ENCODE assay signal across 8 cellular contexts in the genomic region with DNA sequence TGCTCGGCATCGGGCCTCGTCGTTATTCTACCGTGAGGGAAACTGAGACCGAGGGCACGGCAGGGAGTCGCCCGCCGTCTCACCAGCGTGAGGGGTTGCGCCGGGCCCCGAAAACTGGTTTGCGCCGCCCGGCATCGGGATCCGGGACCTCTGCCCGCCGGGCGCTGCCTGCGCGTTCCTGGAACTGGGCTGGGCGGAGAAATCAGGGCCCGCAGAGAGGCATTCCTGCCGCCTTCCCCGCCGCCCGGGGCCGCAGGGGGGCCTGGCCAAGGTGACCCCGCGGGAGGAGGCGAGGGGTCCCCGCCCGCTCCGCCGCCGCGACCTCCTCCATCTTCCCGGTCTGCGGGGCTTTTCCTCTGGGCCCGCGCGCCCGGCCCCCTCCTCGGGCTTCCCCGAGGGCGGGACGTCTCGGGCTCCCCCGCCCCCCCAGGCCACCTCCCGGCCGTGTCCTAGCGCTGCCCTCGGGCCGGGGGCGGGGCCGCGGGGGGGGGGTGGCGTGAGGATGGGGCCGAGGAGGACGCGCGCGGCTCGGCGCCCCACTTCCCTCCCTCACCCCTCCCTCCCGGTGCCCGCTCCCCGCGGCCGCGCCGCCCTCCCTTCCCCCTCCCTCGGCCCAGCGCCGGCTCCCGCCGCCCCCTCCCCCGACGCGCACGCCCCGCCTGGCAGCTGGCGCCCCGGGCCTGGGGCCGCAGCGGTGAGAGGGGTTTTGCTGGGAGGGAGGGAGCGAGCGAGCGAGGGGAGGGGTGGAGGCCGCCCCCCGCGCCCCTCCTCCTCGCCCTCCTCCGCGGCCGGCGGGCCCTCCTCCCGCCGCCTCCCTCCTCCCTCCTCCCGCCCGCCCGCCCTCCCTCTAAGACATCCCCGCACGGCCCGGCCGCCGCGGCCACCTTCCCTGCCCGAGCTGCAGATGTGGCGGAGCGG. TPM values are rescaled to one million over a fixed set of nuclear protein-coding genes. Genes with fewer than 3 reads are reported as not detected.
DNase-seq lines count a peak whose midpoint lies in the region; ATAC-seq and TF ChIP-seq lines count a peak whose summit lies in the region.

A gene (plus strand): TSS at position 883 of the 918 bp plus-strand sequence. CDS start 16,214 bp downstream, outside the sequence.

- H3K4me1 Mint-ChIP-seq in activated T-cell treated with anti-CD3 and anti-CD28 coated beads, Interleukin-2, amount 50 U/mL, for 24 hours (ENCODE audit: low read depth) = peaks cover 18% of the 10 kb centered on the region
- H3K4me1 Mint-ChIP-seq in activated naive CD4-positive, alpha-beta T cell treated with anti-CD3 and anti-CD28 coated beads, Interleukin-2, amount 10 ng/mL, durations not matched to agents 7 days and 5 days = peaks cover 18% of the 10 kb centered on the region

- H3K4me3 Mint-ChIP-seq in activated T-cell treated with anti-CD3 and anti-CD28 coated beads, Interleukin-2, amount 50 U/mL, for 24 hours = peak within 1 kb of the TSS; percentile 69
- peak within 1 kb of the TSS; percentile 80 for H3K4me3 Mint-ChIP-seq in activated naive CD4-positive, alpha-beta T cell treated with anti-CD3 and anti-CD28 coated beads, Interleukin-2, amount 10 ng/mL, durations not matched to agents 7 days and 5 days

- H3K27ac ChIP-seq in foreskin keratinocyte = no peak within 1 kb of the TSS

- H3K9me3 Mint-ChIP-seq in activated T-cell treated with anti-CD3 and anti-CD28 coated beads, Interleukin-2, amount 50 U/mL, for 24 hours = no peaks in the 10 kb centered on the region
- no peaks in the 10 kb centered on the region for H3K9me3 Mint-ChIP-seq in activated naive CD4-positive, alpha-beta T cell treated with anti-CD3 and anti-CD28 coated beads, Interleukin-2, amount 10 ng/mL, durations not matched to agents 7 days and 5 days

- no peaks in the 10 kb centered on the region for H3K36me3 Mint-ChIP-seq in activated T-cell treated with anti-CD3 and anti-CD28 coated beads, Interleukin-2, amount 50 U/mL, for 24 hours (ENCODE audit: low read depth)
- H3K36me3 Mint-ChIP-seq in activated naive CD4-positive, alpha-beta T cell treated with anti-CD3 and anti-CD28 coated beads, Interleukin-2, amount 10 ng/mL, durations not matched to agents 7 days and 5 days = no peaks in the 10 kb centered on the region

- H3K4me1 ChIP-seq in foreskin keratinocyte (peaks cover 18% of the 10 kb centered on the region), neuron (ENCODE audit: insufficient read depth, low read length) (peaks cover 37% of the 10 kb centered on the region)

- no peak for TF ChIP-seq CTCF in foreskin keratinocyte (conservative IDR thresholded peaks at IDR 0.05)

- no peaks in the 10 kb centered on the region for H3K36me3 ChIP-seq in neuron (ENCODE audit: insufficient read depth, low read length)

- H2AFZ ChIP-seq in neuron (ENCODE audit: low read depth, low read length) = peak within 1 kb of the TSS; percentile 4

- peak within 1 kb of the TSS; percentile 80 for H3K27ac Mint-ChIP-seq in activated T-cell treated with anti-CD3 and anti-CD28 coated beads, Interleukin-2, amount 50 U/mL, for 24 hours
- no peak within 1 kb of the TSS for H3K27ac Mint-ChIP-seq in activated naive CD4-positive, alpha-beta T cell treated with anti-CD3 and anti-CD28 coated beads, Interleukin-2, amount 10 ng/mL, durations not matched to agents 7 days and 5 days

- H3K27me3 Mint-ChIP-seq in activated T-cell treated with anti-CD3 and anti-CD28 coated beads, Interleukin-2, amount 50 U/mL, for 24 hours = peaks cover 17% of the 10 kb centered on the region
- H3K27me3 Mint-ChIP-seq in activated naive CD4-positive, alpha-beta T cell treated with anti-CD3 and anti-CD28 coated beads, Interleukin-2, amount 10 ng/mL, durations not matched to agents 7 days and 5 days = peaks cover 92% of the 10 kb centered on the region

- no peaks in the 10 kb centered on the region for H3K9me3 ChIP-seq in neuron (ENCODE audit: low read length)

- H3K4me3 ChIP-seq in neuron (ENCODE audit: low read length) = peak within 1 kb of the TSS; percentile 96

- peak; percentile 48 for DNase-seq in activated T-cell treated with anti-CD3 and anti-CD28 coated beads, Interleukin-2, amount 50 U/mL, for 24 hours
- DNase-seq in activated T-cell treated with anti-CD3 and anti-CD28 coated beads for 4 hours (no peak), NCI-H2196 treated with DMSO at 0.1 percent for 48 hours (lab: John Stamatoyannopoulos, UW; ENCODE audit: unreplicated experiment) (peak; percentile 78), foreskin keratinocyte (no peak), superior temporal gyrus (ENCODE audit: extremely low spot score) (no peak)
- peak; percentile 55 for DNase-seq in activated naive CD4-positive, alpha-beta T cell treated with anti-CD3 and anti-CD28 coated beads, Interleukin-2, amount 10 ng/mL, durations not matched to agents 7 days and 5 days

- peak; percentile 20 for ATAC-seq in foreskin keratinocyte
- no peak for ATAC-seq in GM21786 (IDR thresholded peaks at IDR 0.05; ENCODE audit: unreplicated experiment)

- no peaks in the 10 kb centered on the region for H3K27me3 ChIP-seq in foreskin keratinocyte
- no peaks in the 10 kb centered on the region for H3K27me3 ChIP-seq in neuron (ENCODE audit: insufficient read depth, low read length)

- CTCF ChIA-PET in activated naive CD4-positive, alpha-beta T cell treated with anti-CD3 and anti-CD28 coated beads, Interleukin-2, amount 10 ng/mL, durations not matched to agents 7 days and 5 days (lab: Charles Lee) = interaction anchor here (0.8 kb wide), 1 partner anchor 13 kb away, joined by 4 read pairs; no protein-coding TSS in a partner anchor

RNA-seq across cellular contexts. Expression of the gene that starts here (rescaled TPM):
- 5.0 and 5.3 TPM in 2 replicates for total RNA-seq in foreskin keratinocyte
- 9.5 TPM in 2 replicates for polyA plus RNA-seq in foreskin keratinocyte

Comparison
In these comparisons a context has a peak if more than half of its experiments do, and no peak if none do; other contexts are left out.
1. DNase-seq: peak in activated T-cell treated with anti-CD3 and anti-CD28 coated beads, Interleukin-2, amount 50 U/mL, for 24 hours (single experiment), NCI-H2196 treated with DMSO at 0.1 percent for 48 hours (single experiment) and activated naive CD4-positive, alpha-beta T cell treated with anti-CD3 and anti-CD28 coated beads, Interleukin-2, amount 10 ng/mL, durations not matched to agents 7 days and 5 days (single experiment); none in activated T-cell treated with anti-CD3 and anti-CD28 coated beads for 4 hours (single experiment), foreskin keratinocyte (0 of 2) and superior temporal gyrus (single experiment).